In the genomic region with DNA sequence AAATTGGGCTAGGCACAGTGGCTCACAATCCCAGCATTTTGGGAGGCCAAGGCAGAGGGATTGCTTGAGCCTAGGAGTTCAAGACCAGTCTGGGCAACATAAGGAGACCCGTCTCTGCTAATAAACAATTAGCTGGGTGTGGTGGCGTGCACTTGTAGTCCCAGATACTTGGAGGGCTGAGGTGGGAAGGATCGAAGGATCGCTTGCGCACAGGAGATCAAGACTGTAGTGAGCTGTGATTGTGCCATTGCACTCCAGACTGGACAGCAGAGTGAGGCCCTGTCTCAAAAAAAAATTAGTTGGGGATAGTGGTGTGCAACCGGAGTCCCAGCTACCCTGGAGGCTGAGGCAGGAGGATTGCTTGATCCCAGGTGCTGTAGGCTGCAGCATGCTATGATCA, we compare ENCODE assay signal across 22 cellular contexts.
"Had no signal": no experiment of that assay in that cellular context is flagged by ENCODE, and none has a peak within 500 bp of the region (broad histone marks: within the 10 kb centered on the region; RNA-seq: fewer than 3 reads in every experiment).

No MANE protein-coding gene starts in this region.

- DNase-seq: activated CD4-positive, alpha-beta memory T cell treated with anti-CD3 and anti-CD28 coated beads, Interleukin-2, amount 10 ng/mL, durations not matched to agents 7 days and 5 days; activated CD4-positive, alpha-beta T cell treated with anti-CD3 and anti-CD28 coated beads for 36 hours; activated CD4-positive, alpha-beta T cell treated with anti-CD3 and anti-CD28 coated beads, Interleukin-2, amount 50 U/mL, for 1 hour; activated CD4-positive, CD25-positive, alpha-beta regulatory T cell; activated gamma-delta T cell treated with Interleukin-2 at 50 U/mL for 16 hours; activated naive CD4-positive, alpha-beta T cell treated with anti-CD3 and anti-CD28 coated beads, Interleukin-2, amount 10 ng/mL, durations not matched to agents 7 days and 5 days; activated naive CD8-positive, alpha-beta T cell treated with anti-CD3 and anti-CD28 coated beads for 36 hours; activated T-cell treated with anti-CD3 and anti-CD28 coated beads, Interleukin-2, amount 50 U/mL, for 72 hours; brain microvascular endothelial cell; KBM-7; NCI-H1048; NCI-H146; NCI-H187 treated with DMSO at 0.1 percent for 48 hours; NCI-H2171 treated with DMSO at 0.1 percent for 48 hours; NCI-H345; NCI-H510A; NCI-H526 treated with DMSO at 0.1 percent for 48 hours; NK-92 treated with Interleukin-12 subunit alpha and Interleukin-12 subunit beta, amount 100 ng/mL, for 24 hours had no signal

- H3K27me3 ChIP-seq: brain microvascular endothelial cell, cardiac muscle cell had no signal

- H3K27ac Mint-ChIP-seq: activated CD4-positive, alpha-beta memory T cell treated with anti-CD3 and anti-CD28 coated beads, Interleukin-2, amount 10 ng/mL, durations not matched to agents 7 days and 5 days; activated CD4-positive, alpha-beta T cell treated with anti-CD3 and anti-CD28 coated beads for 36 hours; activated naive CD4-positive, alpha-beta T cell treated with anti-CD3 and anti-CD28 coated beads, Interleukin-2, amount 10 ng/mL, durations not matched to agents 7 days and 5 days; activated naive CD8-positive, alpha-beta T cell treated with anti-CD3 and anti-CD28 coated beads for 36 hours; activated T-cell treated with anti-CD3 and anti-CD28 coated beads, Interleukin-2, amount 50 U/mL, for 72 hours; activated T-helper 2 cell treated with anti-CD3 and anti-CD28 coated beads, Interferon-gamma antibody, Interleukin-2, Interleukin-4, amounts not matched to agents 10 μg/mL and 5 μg/mL and 100 μg/mL, durations not matched to agents 14 hours and 24 hours and 36 hours; T-helper 1 cell treated with Interleukin-12 subunit alpha and Interleukin-12 subunit beta and Interleukin-4 antibody, amounts not matched to agents 30 μg/mL and 1 μg/mL, for 36 hours had no signal

- H3K9me3 Mint-ChIP-seq: activated CD4-positive, alpha-beta memory T cell treated with anti-CD3 and anti-CD28 coated beads, Interleukin-2, amount 10 ng/mL, durations not matched to agents 7 days and 5 days; activated naive CD4-positive, alpha-beta T cell treated with anti-CD3 and anti-CD28 coated beads, Interleukin-2, amount 10 ng/mL, durations not matched to agents 7 days and 5 days; activated naive CD8-positive, alpha-beta T cell treated with anti-CD3 and anti-CD28 coated beads for 36 hours; activated T-cell treated with anti-CD3 and anti-CD28 coated beads, Interleukin-2, amount 50 U/mL, for 72 hours; activated T-helper 2 cell treated with anti-CD3 and anti-CD28 coated beads, Interferon-gamma antibody, Interleukin-2, Interleukin-4, amounts not matched to agents 10 μg/mL and 5 μg/mL and 100 μg/mL, durations not matched to agents 14 hours and 24 hours and 36 hours; T-helper 1 cell treated with Interleukin-12 subunit alpha and Interleukin-12 subunit beta and Interleukin-4 antibody, amounts not matched to agents 30 μg/mL and 1 μg/mL, for 36 hours had no signal

- H3K27me3 Mint-ChIP-seq: activated CD4-positive, alpha-beta memory T cell treated with anti-CD3 and anti-CD28 coated beads, Interleukin-2, amount 10 ng/mL, durations not matched to agents 7 days and 5 days; activated CD4-positive, alpha-beta T cell treated with anti-CD3 and anti-CD28 coated beads for 36 hours; activated naive CD8-positive, alpha-beta T cell treated with anti-CD3 and anti-CD28 coated beads for 36 hours had no signal

- H3K36me3 ChIP-seq: brain microvascular endothelial cell, cardiac muscle cell had no signal

- H3K27ac ChIP-seq: brain microvascular endothelial cell, cardiac muscle cell, SK-N-MC had no signal

- H3K4me3 Mint-ChIP-seq: activated CD4-positive, alpha-beta memory T cell treated with anti-CD3 and anti-CD28 coated beads, Interleukin-2, amount 10 ng/mL, durations not matched to agents 7 days and 5 days; activated CD4-positive, alpha-beta T cell treated with anti-CD3 and anti-CD28 coated beads for 36 hours; activated naive CD4-positive, alpha-beta T cell treated with anti-CD3 and anti-CD28 coated beads, Interleukin-2, amount 10 ng/mL, durations not matched to agents 7 days and 5 days; activated naive CD8-positive, alpha-beta T cell treated with anti-CD3 and anti-CD28 coated beads for 36 hours; activated T-cell treated with anti-CD3 and anti-CD28 coated beads, Interleukin-2, amount 50 U/mL, for 72 hours; T-helper 1 cell treated with Interleukin-12 subunit alpha and Interleukin-12 subunit beta and Interleukin-4 antibody, amounts not matched to agents 30 μg/mL and 1 μg/mL, for 36 hours had no signal

- H3K36me3 Mint-ChIP-seq: activated naive CD4-positive, alpha-beta T cell treated with anti-CD3 and anti-CD28 coated beads, Interleukin-2, amount 10 ng/mL, durations not matched to agents 7 days and 5 days; activated naive CD8-positive, alpha-beta T cell treated with anti-CD3 and anti-CD28 coated beads for 36 hours had no signal

- ATAC-seq: activated CD4-positive, alpha-beta T cell treated with anti-CD3 and anti-CD28 coated beads for 36 hours; activated T-cell treated with anti-CD3 and anti-CD28 coated beads, Interleukin-2, amount 50 U/mL, for 72 hours had no signal

- H3K4me3 ChIP-seq: cardiac muscle cell, SK-N-MC had no signal
